9 cellular contexts compared by ENCODE assay signal in the genomic region with DNA sequence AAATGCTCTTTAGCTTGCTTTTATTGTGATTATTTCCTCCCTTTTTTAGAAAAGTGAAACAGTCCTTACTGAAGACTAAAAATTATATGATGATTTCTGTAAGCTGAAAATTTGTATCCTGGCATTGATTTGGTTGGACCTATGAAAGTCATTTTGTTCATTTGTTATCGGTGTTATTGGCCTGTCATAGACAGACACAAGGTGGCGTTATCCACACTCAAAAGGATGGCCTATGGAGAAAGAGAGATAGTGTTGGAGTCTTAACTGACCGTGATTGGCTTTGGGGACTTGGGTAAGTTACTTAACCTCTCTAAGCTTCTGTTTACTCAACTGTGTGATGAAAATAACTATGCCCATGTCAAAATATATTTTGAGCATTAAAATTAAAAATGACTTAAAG.
A peak's percentile ranks its signal among the peaks of the same experiment; 100 is the strongest.
DNase-seq lines count a peak whose midpoint lies in the region; ATAC-seq and TF ChIP-seq lines count a peak whose summit lies in the region.
"Had no signal": no experiment of that assay in that cellular context is flagged by ENCODE, and none has a peak within 500 bp of the region (broad histone marks: within the 10 kb centered on the region; RNA-seq: fewer than 3 reads in every experiment).

No MANE protein-coding gene starts in this region.

- H3K4me1 Mint-ChIP-seq in activated CD8-positive, alpha-beta T cell treated with anti-CD3 and anti-CD28 coated beads for 36 hours (ENCODE audit: low read depth) = no peaks in the 10 kb centered on the region

- H2BK12ac ChIP-seq in mesenchymal stem cell (ENCODE audit: low read length in 2 of 2) = no peak overlapping the region

- no peak overlapping the region for H3K14ac ChIP-seq in mesenchymal stem cell (ENCODE audit: low read length in 2 of 2)

- H3K4me3 ChIP-seq in mesenchymal stem cell (ENCODE audit: insufficient read depth in 1 of 2, low read depth in 1 of 2, low read length in 2 of 2) (no peak overlapping the region), Peyer's patch (no peak overlapping the region)
- H3K4me3 ChIP-seq: BLaER1 had no signal

- H3K27me3 ChIP-seq in mesenchymal stem cell (ENCODE audit: control insufficient read depth in 1 of 2, insufficient read depth in 1 of 2, low read length in 2 of 2) (no peaks in the 10 kb centered on the region), Peyer's patch (no peaks in the 10 kb centered on the region)
- H3K27me3 ChIP-seq: BLaER1 had no signal

- H3K18ac ChIP-seq in mesenchymal stem cell (ENCODE audit: low read depth in 1 of 2, low read length in 2 of 2) = no peak overlapping the region

- 19% methylated on average over 2 of the region's 3 CpGs for WGBS in mesenchymal stem cell

- H3K27ac ChIP-seq in mesenchymal stem cell (ENCODE audit: low read length, poor library complexity, severe bottlenecking) (no peak overlapping the region), Peyer's patch (no peak overlapping the region)
- H3K27ac ChIP-seq: BLaER1 had no signal

- H3K4ac ChIP-seq in mesenchymal stem cell (ENCODE audit: low read depth in 1 of 2, low read length in 2 of 2) = no peak overlapping the region

- H3K9me3 Mint-ChIP-seq in activated CD8-positive, alpha-beta T cell treated with anti-CD3 and anti-CD28 coated beads for 36 hours = no peaks in the 10 kb centered on the region

- no peak for TF ChIP-seq POLR2A in Peyer's patch (IDR thresholded peaks at IDR 0.05)

- H3K4me3 Mint-ChIP-seq in activated CD8-positive, alpha-beta T cell treated with anti-CD3 and anti-CD28 coated beads for 36 hours = no peak overlapping the region

- H2AK5ac ChIP-seq in mesenchymal stem cell (ENCODE audit: low read length, severe bottlenecking) = no peak overlapping the region

- no peak overlapping the region for H3K27ac Mint-ChIP-seq in activated CD8-positive, alpha-beta T cell treated with anti-CD3 and anti-CD28 coated beads for 36 hours

- H3K9ac ChIP-seq in mesenchymal stem cell (ENCODE audit: low read length) = no peak overlapping the region
- H3K9ac ChIP-seq: BLaER1 had no signal

- DNase-seq in SKM-1 (lab: John Stamatoyannopoulos, UW; ENCODE audit: unreplicated experiment) = peak; percentile 7
- DNase-seq in SKM-1 treated with dmso at 0.1 percent for 144 hours (lab: John Stamatoyannopoulos, UW; ENCODE audit: unreplicated experiment) = no peak
- peak; percentile 69 for DNase-seq in NCI-H1105 treated with DMSO at 0.1 percent for 48 hours (lab: John Stamatoyannopoulos, UW)
- DNase-seq in activated CD8-positive, alpha-beta T cell treated with anti-CD3 and anti-CD28 coated beads for 36 hours = peak; percentile 5
- peak; percentile 71 for DNase-seq in mesenchymal stem cell
- no peak for DNase-seq in activated CD4-positive, CD25-positive, alpha-beta regulatory T cell (lab: John Stamatoyannopoulos, UW)
- no peak for DNase-seq in Peyer's patch

- no peak overlapping the region for H3K23ac ChIP-seq in mesenchymal stem cell (ENCODE audit: low read length in 2 of 2)

- H3K9me3 ChIP-seq in mesenchymal stem cell (ENCODE audit: control insufficient read depth, low read length) (no peaks in the 10 kb centered on the region), Peyer's patch (no peaks in the 10 kb centered on the region)
- H3K9me3 ChIP-seq: BLaER1 had no signal

- peak; percentile 66 for ATAC-seq in activated CD8-positive, alpha-beta T cell treated with anti-CD3 and anti-CD28 coated beads for 36 hours
- no peak for ATAC-seq in GM21515 (IDR thresholded peaks at IDR 0.05; ENCODE audit: unreplicated experiment)

- no peaks in the 10 kb centered on the region for H3K36me3 Mint-ChIP-seq in activated CD8-positive, alpha-beta T cell treated with anti-CD3 and anti-CD28 coated beads for 36 hours (ENCODE audit: low read depth)

- no peak overlapping the region for H2BK120ac ChIP-seq in mesenchymal stem cell (ENCODE audit: low read depth, low read length)

- H3K27me3 Mint-ChIP-seq in activated CD8-positive, alpha-beta T cell treated with anti-CD3 and anti-CD28 coated beads for 36 hours = no peaks in the 10 kb centered on the region

- TF ChIP-seq CTCF in activated CD8-positive, alpha-beta T cell treated with anti-CD3 and anti-CD28 coated beads for 36 hours (IDR thresholded peaks at IDR 0.05) = peak; percentile 18
- peak in 3 of 6 experiments; percentile 7 to 17 (median 14) for TF ChIP-seq CTCF in Peyer's patch (IDR thresholded peaks at IDR 0.05)

- CTCF ChIA-PET in activated CD8-positive, alpha-beta T cell treated with anti-CD3 and anti-CD28 coated beads for 36 hours (lab: Charles Lee) = interaction anchor here (0.6 to 1.5 kb wide), 7 partner anchors 8 to 331 kb away, joined by 3 to 4 read pairs (median 3); no protein-coding TSS in a partner anchor

- no peak overlapping the region for H3K4me2 ChIP-seq in mesenchymal stem cell (ENCODE audit: low read length, poor library complexity, severe bottlenecking)
- H3K4me2 ChIP-seq: BLaER1 had no signal

- H4K91ac ChIP-seq in mesenchymal stem cell (ENCODE audit: low read length) = no peak overlapping the region

- intact Hi-C loops in activated CD8-positive, alpha-beta T cell treated with anti-CD3 and anti-CD28 coated beads for 36 hours (cut with micrococcal nuclease) = no loop called here

- H3K4me1 ChIP-seq in mesenchymal stem cell (ENCODE audit: control insufficient read depth, insufficient read depth, low read depth, low read length) (no peaks in the 10 kb centered on the region), Peyer's patch (no peaks in the 10 kb centered on the region)
- H3K4me1 ChIP-seq: BLaER1 had no signal

- H3K36me3 ChIP-seq in mesenchymal stem cell (ENCODE audit: control insufficient read depth in 1 of 2, insufficient read depth in 2 of 2, low read depth in 1 of 2, low read length in 2 of 2) (no peaks in the 10 kb centered on the region), Peyer's patch (no peaks in the 10 kb centered on the region)
- H3K36me3 ChIP-seq: BLaER1 had no signal

- no peak overlapping the region for H2BK5ac ChIP-seq in mesenchymal stem cell (ENCODE audit: low read depth, low read length, poor library complexity, severe bottlenecking)

- H2AFZ ChIP-seq in mesenchymal stem cell (ENCODE audit: low read depth, low read length) = no peak overlapping the region

- H3K79me1 ChIP-seq in mesenchymal stem cell (replicated peaks; ENCODE audit: low read length, poor library complexity, severe bottlenecking) = no peaks in the 10 kb centered on the region

- POLR2A ChIA-PET in activated CD8-positive, alpha-beta T cell treated with anti-CD3 and anti-CD28 coated beads for 36 hours (lab: Charles Lee) = no interaction called here

- no peak overlapping the region for H4K8ac ChIP-seq in mesenchymal stem cell (ENCODE audit: low read length)

- H2BK15ac ChIP-seq in mesenchymal stem cell (ENCODE audit: low read depth, poor library complexity, severe bottlenecking) = no peak overlapping the region

Comparison
In these comparisons a context has a peak if more than half of its experiments do, and no peak if none do; other contexts are left out.
1. DNase-seq: peak in SKM-1 (single experiment), NCI-H1105 treated with DMSO at 0.1 percent for 48 hours (single experiment), activated CD8-positive, alpha-beta T cell treated with anti-CD3 and anti-CD28 coated beads for 36 hours (single experiment) and mesenchymal stem cell (single experiment); none in SKM-1 treated with dmso at 0.1 percent for 144 hours (single experiment), activated CD4-positive, CD25-positive, alpha-beta regulatory T cell (0 of 4) and Peyer's patch (0 of 3).